27 cellular contexts compared by ENCODE assay signal in genomic region chr2:7826656-7827055, GRCh38.
DNase-seq lines count a peak whose midpoint lies in the region; ATAC-seq, FAIRE-seq and TF ChIP-seq lines count a peak whose summit lies in the region.
"Had no signal": no experiment of that assay in that cellular context is flagged by ENCODE, and none has a peak within 500 bp of the region (broad histone marks: within the 10 kb centered on the region; RNA-seq: fewer than 3 reads in every experiment).

No MANE protein-coding gene starts in this region.

- no peak overlapping the region for H3K9ac ChIP-seq in HepG2 (ENCODE audit: insufficient read depth, low read depth, low read length)
- H3K9ac ChIP-seq: parathyroid adenoma had no signal

- peak overlapping the region; percentile 16 for H3K27ac Mint-ChIP-seq in activated naive CD8-positive, alpha-beta T cell treated with anti-CD3 and anti-CD28 coated beads, Interleukin-2, amount 50 U/mL, for 24 hours
- H3K27ac Mint-ChIP-seq in CD4-positive, alpha-beta T cell, result no peak overlapping the region
- H3K27ac Mint-ChIP-seq: CD8-positive, alpha-beta T cell had no signal

- H3K4me3 ChIP-seq in HepG2 (replicated peaks in 1 of 3; ENCODE audit: insufficient read depth in 1 of 3, low read depth in 2 of 3, low read length in 3 of 3), result no peak overlapping the region
- H3K4me3 ChIP-seq in right lobe of liver, result no peak overlapping the region
- H3K4me3 ChIP-seq: ascending aorta, dorsolateral prefrontal cortex, mucosa of descending colon, right atrium auricular region, stomach, tibial nerve had no signal

- H3K4me3 Mint-ChIP-seq in activated naive CD8-positive, alpha-beta T cell treated with anti-CD3 and anti-CD28 coated beads, Interleukin-2, amount 50 U/mL, for 24 hours, result no peak overlapping the region
- no peak overlapping the region for H3K4me3 Mint-ChIP-seq in CD4-positive, alpha-beta T cell
- H3K4me3 Mint-ChIP-seq: CD8-positive, alpha-beta T cell; neural crest cell had no signal

- H3K36me3 ChIP-seq in HepG2 (replicated peaks in 1 of 2; ENCODE audit: control insufficient read depth in 1 of 2, insufficient read depth in 2 of 2, low read length in 2 of 2) (no peaks in the 10 kb centered on the region), right lobe of liver (no peaks in the 10 kb centered on the region)
- H3K36me3 ChIP-seq: ascending aorta, right atrium auricular region, stomach, tibial nerve had no signal

- intact Hi-C loops in HepG2 (cut with micrococcal nuclease; ENCODE audit: unreplicated experiment), result no loop called here
- intact Hi-C loops in right lobe of liver (cut with DNase I), result no loop called here
- intact Hi-C loops in CD4-positive, alpha-beta T cell (cut with DNase I, micrococcal nuclease), result no loop called here

- H3K27ac ChIP-seq in HepG2 (ENCODE audit: extremely low read length, insufficient read depth, low read length), result no peak overlapping the region
- no peak overlapping the region for H3K27ac ChIP-seq in right lobe of liver
- H3K27ac ChIP-seq in CD4-positive, alpha-beta T cell (ENCODE audit: low read depth, low read length), result no peak overlapping the region
- H3K27ac ChIP-seq: 22Rv1, ascending aorta, dorsolateral prefrontal cortex, parathyroid adenoma, right atrium auricular region, stomach, tibial nerve had no signal

- DNase-seq in NCI-H748 (lab: John Stamatoyannopoulos, UW; ENCODE audit: unreplicated experiment) (peak; percentile 27), NCI-H748 treated with DMSO at 0.1 percent for 48 hours (lab: John Stamatoyannopoulos, UW) (no peak), HepG2 (ENCODE audit: low spot score) (no peak), right lobe of liver (no peak), inferior parietal cortex (ENCODE audit: extremely low spot score) (no peak), GM19239 (ENCODE audit: insufficient read length, low spot score) (no peak)
- DNase-seq in activated naive CD8-positive, alpha-beta T cell treated with anti-CD3 and anti-CD28 coated beads, Interleukin-2, amount 50 U/mL, for 24 hours, result no peak
- DNase-seq in CD4-positive, alpha-beta T cell, result no peak
- DNase-seq: activated gamma-delta T cell treated with Interleukin-2 at 50 U/mL for 16 hours; AML-193; CD8-positive, alpha-beta T cell; dorsolateral prefrontal cortex; IMR-90; islet precursor cell; left ventricle myocardium superior; mucosa of descending colon; SIG-M5; stimulated activated CD4-positive, alpha-beta T cell treated with anti-CD3 and anti-CD28 coated beads, Interleukin-12 subunit alpha, Interleukin-12 subunit beta, amount 100 ng/mL, for 4 hours; stimulated activated CD4-positive, alpha-beta T cell treated with anti-CD3 and anti-CD28 coated beads, Interleukin-4, amount 100 ng/mL, for 4 hours; stomach had no signal

- in situ Hi-C loops in HepG2 (cut with HindIII; ENCODE audit: extremely low pct_ligation_motif_present, low pct_unique_long_range_greater_than_20kb), result no loop called here

- TF ChIP-seq POLR2A in HepG2 (IDR thresholded peaks at IDR 0.05; ENCODE audit: insufficient read depth in 1 of 2, low read depth in 2 of 2, low read length in 2 of 2) (no peak), right lobe of liver (IDR thresholded peaks at IDR 0.05) (no peak)

- H3K36me3 Mint-ChIP-seq in activated naive CD8-positive, alpha-beta T cell treated with anti-CD3 and anti-CD28 coated beads, Interleukin-2, amount 50 U/mL, for 24 hours (ENCODE audit: low read depth), result no peaks in the 10 kb centered on the region
- H3K36me3 Mint-ChIP-seq in CD4-positive, alpha-beta T cell (ENCODE audit: low read depth), result no peaks in the 10 kb centered on the region
- H3K36me3 Mint-ChIP-seq: CD8-positive, alpha-beta T cell had no signal

- POLR2A ChIA-PET in HepG2 (lab: Yijun Ruan, JAX), result no interaction called here
- POLR2A ChIA-PET in CD4-positive, alpha-beta T cell (lab: Charles Lee), result no interaction called here

- CTCF ChIA-PET in HepG2 (lab: Yijun Ruan, JAX; ENCODE audit: low intra/inter-chr PET ratio, low total read pairs), result no interaction called here
- CTCF ChIA-PET in CD4-positive, alpha-beta T cell (lab: Charles Lee), result no interaction called here

- ATAC-seq in HepG2 (no peak), right lobe of liver (no peak)
- ATAC-seq in activated naive CD8-positive, alpha-beta T cell treated with anti-CD3 and anti-CD28 coated beads, Interleukin-2, amount 50 U/mL, for 24 hours, result no peak
- ATAC-seq in CD4-positive, alpha-beta T cell (ENCODE audit: poor library complexity), result no peak
- ATAC-seq: CD8-positive, alpha-beta T cell; left ventricle myocardium superior; mucosa of descending colon; Panc1 had no signal

- no peak for TF ChIP-seq CTCF in HepG2 (CRISPR knock-in tag; IDR thresholded peaks at IDR 0.05)
- no peak for TF ChIP-seq CTCF in right lobe of liver (IDR thresholded peaks at IDR 0.05)
- no peak for TF ChIP-seq CTCF in CD4-positive, alpha-beta T cell (IDR thresholded peaks at IDR 0.05)

- H3K9me3 Mint-ChIP-seq in activated naive CD8-positive, alpha-beta T cell treated with anti-CD3 and anti-CD28 coated beads, Interleukin-2, amount 50 U/mL, for 24 hours, result no peaks in the 10 kb centered on the region
- no peaks in the 10 kb centered on the region for H3K9me3 Mint-ChIP-seq in CD4-positive, alpha-beta T cell
- H3K9me3 Mint-ChIP-seq: CD8-positive, alpha-beta T cell; neural crest cell had no signal

- TF ChIP-seq EP300 in HepG2 (IDR thresholded peaks at IDR 0.05; ENCODE audit: low read depth in 2 of 2, low read length in 2 of 2), result no peak
- no peak for TF ChIP-seq EP300 in HepG2 (CRISPR knock-in tag; IDR thresholded peaks at IDR 0.05; ENCODE audit: borderline replicate concordance)

- H3K9me3 ChIP-seq in HepG2 (ENCODE audit: low read length) (no peaks in the 10 kb centered on the region), right lobe of liver (no peaks in the 10 kb centered on the region)
- no peaks in the 10 kb centered on the region for H3K9me3 ChIP-seq in CD4-positive, alpha-beta T cell (ENCODE audit: control insufficient read depth, low read length)
- H3K9me3 ChIP-seq: ascending aorta, mucosa of descending colon, right atrium auricular region, stomach, tibial nerve had no signal

- no peaks in the 10 kb centered on the region for H3K79me2 ChIP-seq in HepG2 (ENCODE audit: insufficient read depth, low read length)
- H3K79me2 ChIP-seq: parathyroid adenoma had no signal

- peaks cover 17% of the 10 kb centered on the region for H3K4me1 ChIP-seq in HepG2 (ENCODE audit: insufficient read depth, low read length)
- H3K4me1 ChIP-seq in right lobe of liver, result no peaks in the 10 kb centered on the region
- H3K4me1 ChIP-seq: ascending aorta, parathyroid adenoma, right atrium auricular region, stomach, tibial nerve had no signal

- H4K20me1 ChIP-seq in HepG2 (ENCODE audit: insufficient read depth, low read length), result no peaks in the 10 kb centered on the region

- peaks cover 14% of the 10 kb centered on the region for H3K4me1 Mint-ChIP-seq in activated naive CD8-positive, alpha-beta T cell treated with anti-CD3 and anti-CD28 coated beads, Interleukin-2, amount 50 U/mL, for 24 hours
- H3K4me1 Mint-ChIP-seq in CD4-positive, alpha-beta T cell (ENCODE audit: low read depth), result peaks cover 10% of the 10 kb centered on the region

- 75% methylated on average over 4 of the region's 4 CpGs for WGBS in HepG2 (ENCODE audit: low lambda C conversion rate)
- WGBS in right lobe of liver (ENCODE audit: insufficient coverage, low coverage, low lambda C conversion rate, missing lambda C conversion rate), result 86% methylated on average over 3 of the region's 4 CpGs

- H3K27me3 ChIP-seq in HepG2 (ENCODE audit: control insufficient read depth in 1 of 2, insufficient read depth in 2 of 2, low read length in 2 of 2), result no peaks in the 10 kb centered on the region
- H3K27me3 ChIP-seq in right lobe of liver, result no peaks in the 10 kb centered on the region
- H3K27me3 ChIP-seq in CD4-positive, alpha-beta T cell (ENCODE audit: control insufficient read depth, insufficient read depth, low read length), result no peaks in the 10 kb centered on the region
- H3K27me3 ChIP-seq: ascending aorta, dorsolateral prefrontal cortex, right atrium auricular region, stomach, tibial nerve had no signal

- BruUV-seq in HepG2 (replicated peaks; lab: Mats Ljungman, UMichigan), result no TSS peak

- no peak for FAIRE-seq in HepG2 (lab: Jason Lieb, UNC)
- no peak for FAIRE-seq in GM19239 (lab: Jason Lieb, UNC)

- no peak overlapping the region for H3K4me2 ChIP-seq in HepG2 (ENCODE audit: low read depth, low read length)

- no peaks in the 10 kb centered on the region for H3K27me3 Mint-ChIP-seq in activated naive CD8-positive, alpha-beta T cell treated with anti-CD3 and anti-CD28 coated beads, Interleukin-2, amount 50 U/mL, for 24 hours
- no peaks in the 10 kb centered on the region for H3K27me3 Mint-ChIP-seq in CD4-positive, alpha-beta T cell

- TF ChIP-seq RAD21 in HepG2 (CRISPR knock-in tag; IDR thresholded peaks at IDR 0.05), result no peak

- no peak overlapping the region for H2AFZ ChIP-seq in HepG2 (ENCODE audit: low read length)
- H2AFZ ChIP-seq: parathyroid adenoma had no signal

TF ChIP-seq in HepG2, 621 proteins besides CTCF, POLR2A, EP300 and RAD21:
- TF ChIP-seq ZNF7 (CRISPR knock-in tag; IDR thresholded peaks at IDR 0.05) (0 out of 2 replicates have a peak, but pooled peaks have one; percentile 16), ZNF143 (CRISPR knock-in tag; IDR thresholded peaks at IDR 0.05) (no peak)
